ENCODE assay signal across 26 cellular contexts in genomic region chr11:17613983-17614382, GRCh38.
"Had no signal": no experiment of that assay in that cellular context is flagged by ENCODE, and none has a peak within 500 bp of the region (broad histone marks: within the 10 kb centered on the region; RNA-seq: fewer than 3 reads in every experiment).

No MANE protein-coding gene starts in this region.

- H3K4me3 Mint-ChIP-seq: naive thymus-derived CD8-positive, alpha-beta T cell; nephron; neural crest cell; stimulated activated naive B cell treated with anti-CD40 and anti-IgM and Interleukin-4, amounts not matched to agents 10 μg/mL and 1 μg/mL and 100 μg/mL, for 72 hours had no signal

- ATAC-seq: left ventricle myocardium superior; lower lobe of right lung; naive thymus-derived CD8-positive, alpha-beta T cell; right lobe of liver; stimulated activated naive B cell treated with anti-CD40 and anti-IgM and Interleukin-4, amounts not matched to agents 10 μg/mL and 1 μg/mL and 100 μg/mL, for 72 hours; stimulated activated naive CD8-positive, alpha-beta T cell treated with anti-CD3 and anti-CD28 coated beads, Interleukin-15, Interleukin-2, amounts not matched to agents 100 U/mL and 50 U/mL, for 24 hours had no signal

- H3K27ac ChIP-seq: hepatocyte, lower lobe of right lung, parathyroid adenoma, right atrium auricular region, right lobe of liver, stomach, testis, thyroid gland, transverse colon, upper lobe of left lung, vagina had no signal

- H3K9me3 Mint-ChIP-seq: neural crest cell; stimulated activated naive B cell treated with anti-CD40 and anti-IgM and Interleukin-4, amounts not matched to agents 10 μg/mL and 1 μg/mL and 100 μg/mL, for 72 hours had no signal

- H3K4me1 ChIP-seq: lower lobe of right lung, parathyroid adenoma, right atrium auricular region, right lobe of liver, stomach, testis, thyroid gland, transverse colon, upper lobe of left lung, vagina had no signal

- DNase-seq: islet precursor cell; left ventricle myocardium superior; lower lobe of right lung; mammary epithelial cell; mesenchymal stem cell; naive thymus-derived CD8-positive, alpha-beta T cell; nucleus accumbens; right lobe of liver; stimulated activated CD4-positive, alpha-beta T cell treated with anti-CD3 and anti-CD28 coated beads, Interleukin-1b, Interleukin-23, amount 100 ng/mL, for 48 hours; stimulated activated CD4-positive, alpha-beta T cell treated with anti-CD3 and anti-CD28 coated beads, Interleukin-2, amount 100 ng/mL, for 48 hours; stimulated activated CD4-positive, alpha-beta T cell treated with anti-CD3 and anti-CD28 coated beads, Interleukin-4, amount 100 ng/mL, for 4 hours; stimulated activated naive B cell treated with anti-CD40 and anti-IgM and Interleukin-4, amounts not matched to agents 10 μg/mL and 1 μg/mL and 100 μg/mL, for 72 hours; stimulated activated naive CD8-positive, alpha-beta T cell treated with anti-CD3 and anti-CD28 coated beads, Interleukin-15, Interleukin-2, amounts not matched to agents 100 U/mL and 50 U/mL, for 24 hours; stomach; testis; thyroid gland; transverse colon; upper lobe of left lung had no signal

- H3K27ac Mint-ChIP-seq: naive thymus-derived CD8-positive, alpha-beta T cell; nephron; progenitor cell of endocrine pancreas; stimulated activated naive B cell treated with anti-CD40 and anti-IgM and Interleukin-4, amounts not matched to agents 10 μg/mL and 1 μg/mL and 100 μg/mL, for 72 hours had no signal

- H3K36me3 Mint-ChIP-seq: naive thymus-derived CD8-positive, alpha-beta T cell; stimulated activated naive B cell treated with anti-CD40 and anti-IgM and Interleukin-4, amounts not matched to agents 10 μg/mL and 1 μg/mL and 100 μg/mL, for 72 hours had no signal

- H3K27me3 ChIP-seq: right atrium auricular region, right lobe of liver, testis, thyroid gland, upper lobe of left lung, vagina had no signal

- H3K9me3 ChIP-seq: right lobe of liver, testis, thyroid gland, vagina had no signal

- H3K4me1 Mint-ChIP-seq: naive thymus-derived CD8-positive, alpha-beta T cell; neural crest cell had no signal

- H3K36me3 ChIP-seq: lower lobe of right lung, right atrium auricular region, right lobe of liver, stomach, thyroid gland, transverse colon, upper lobe of left lung, vagina had no signal

- H3K4me3 ChIP-seq: hepatocyte, lower lobe of right lung, right atrium auricular region, right lobe of liver, smooth muscle cell, stomach, testis, thyroid gland, transverse colon, upper lobe of left lung, vagina had no signal
